12 cellular contexts compared by ENCODE assay signal in the genomic region with DNA sequence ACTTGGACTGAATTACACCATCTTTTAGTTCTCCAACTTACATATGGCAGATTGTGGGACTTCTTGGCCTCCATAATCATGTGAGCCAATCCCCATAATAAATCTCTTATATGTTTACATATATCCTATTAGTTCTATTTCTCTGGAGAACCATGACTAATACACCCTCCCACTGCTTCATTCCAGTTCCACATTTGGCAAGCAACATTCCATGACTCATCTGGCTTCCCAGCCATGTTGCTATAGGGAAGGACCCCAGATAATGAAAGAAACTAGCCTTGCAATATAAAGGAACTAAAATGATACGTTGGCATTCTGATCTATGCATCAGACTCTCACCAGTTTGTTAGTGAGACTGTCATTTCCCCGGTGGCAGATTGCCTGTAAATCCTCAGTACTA. TPM values are rescaled to one million over a fixed set of nuclear protein-coding genes. Genes with fewer than 3 reads are reported as not detected.
DNase-seq lines count a peak whose midpoint lies in the region; ATAC-seq and TF ChIP-seq lines count a peak whose summit lies in the region.
"Had no signal": no experiment of that assay in that cellular context is flagged by ENCODE, and none has a peak within 500 bp of the region (broad histone marks: within the 10 kb centered on the region; RNA-seq: fewer than 3 reads in every experiment).

No MANE protein-coding gene starts in this region.

- DNase-seq in CD14-positive monocyte (ENCODE audit: low spot score), result peak; percentile 65
- peak; percentile 85 for DNase-seq in MG63
- peak; percentile 96 for DNase-seq in choroid plexus epithelial cell (ENCODE audit: low read depth)
- DNase-seq in myocyte (ENCODE audit: low read depth), result peak; percentile 66
- DNase-seq in psoas muscle, result no peak
- DNase-seq in NCI-H524 (lab: John Stamatoyannopoulos, UW), result no peak
- DNase-seq: KBM-7, NCI-H69 had no signal

- no peak for ATAC-seq in HG03354 (IDR thresholded peaks at IDR 0.05; ENCODE audit: poor library complexity, severe bottlenecking, unreplicated experiment)
- no peak for ATAC-seq in psoas muscle
- ATAC-seq in GM21528 (IDR thresholded peaks at IDR 0.05; ENCODE audit: low FRiP score, unreplicated experiment), result no peak

- no peaks in the 10 kb centered on the region for H3K4me1 ChIP-seq in psoas muscle
- H3K4me1 ChIP-seq: esophagus muscularis mucosa, vagina had no signal

- H3K9me3 ChIP-seq in MG63 (peaks cover 2% of the 10 kb centered on the region; the same call in 1 of the 2 replicates), psoas muscle (no peaks in the 10 kb centered on the region)
- H3K9me3 ChIP-seq: esophagus muscularis mucosa, vagina had no signal

- H3K4me1 Mint-ChIP-seq in CD14-positive monocyte, result peaks cover 40% of the 10 kb centered on the region

- no peaks in the 10 kb centered on the region for H3K27me3 ChIP-seq in MG63
- H3K27me3 ChIP-seq in psoas muscle (ENCODE audit: insufficient read depth in 3 of 3, low read length in 2 of 3), result no peaks in the 10 kb centered on the region
- H3K27me3 ChIP-seq: esophagus muscularis mucosa, vagina had no signal

- TF ChIP-seq CTCF in CD14-positive monocyte (IDR thresholded peaks at IDR 0.05) (no peak), choroid plexus epithelial cell (conservative IDR thresholded peaks at IDR 0.05; ENCODE audit: low read depth, low read length) (no peak), psoas muscle (IDR thresholded peaks at IDR 0.05) (no peak)

- H3K36me3 Mint-ChIP-seq in CD14-positive monocyte, result peaks cover 1 to 6% of the 10 kb centered on the region in 2 donors

- no peak overlapping the region for H3K27ac ChIP-seq in psoas muscle
- H3K27ac ChIP-seq: esophagus muscularis mucosa, vagina had no signal

- intact Hi-C loops in CD14-positive monocyte (cut with micrococcal nuclease), result loop anchor here in 1 of 2 donors (5.0 kb wide), 2 partner anchors 40 to 55 kb away; no protein-coding TSS in a partner anchor
- intact Hi-C loops in psoas muscle (cut with DNase I), result no loop called here

- 35 to 69% (median 63%) methylated on average over 2 of the region's 2 CpGs for WGBS in psoas muscle, 3 donors

- no peak overlapping the region for H3K4me3 Mint-ChIP-seq in CD14-positive monocyte

- peaks cover 1 to 4% (median 2%) of the 10 kb centered on the region in 3 donors for H3K27me3 Mint-ChIP-seq in CD14-positive monocyte (ENCODE audit: low read depth in 3 of 3)

- no peak overlapping the region for H3K4me3 ChIP-seq in MG63
- H3K4me3 ChIP-seq in choroid plexus epithelial cell (ENCODE audit: low read depth, low read length), result no peak overlapping the region
- H3K4me3 ChIP-seq in psoas muscle, result no peak overlapping the region
- H3K4me3 ChIP-seq: esophagus muscularis mucosa, vagina had no signal

- peaks cover 0 to 5% (median 4%) of the 10 kb centered on the region in 7 donors for H3K9me3 Mint-ChIP-seq in CD14-positive monocyte

- H3K27ac Mint-ChIP-seq in CD14-positive monocyte, result peak overlapping the region; percentile 41 to 94 (median 83)

- H3K36me3 ChIP-seq in MG63, result no peaks in the 10 kb centered on the region
- H3K36me3 ChIP-seq in psoas muscle (ENCODE audit: insufficient read depth in 1 of 2, low read depth in 1 of 2), result no peaks in the 10 kb centered on the region
- H3K36me3 ChIP-seq: esophagus muscularis mucosa, vagina had no signal

RNA-seq across cellular contexts. Expression of a gene that starts 10.9 kb away (rescaled TPM):
- polyA plus RNA-seq in CD14-positive monocyte, result not detected
- 0.16 TPM in 1 of 2 replicates, not detected in the other for total RNA-seq in MG63 (2014; rRNA removed; shearing (Covaris generic); ENCODE audit: low replicate concordance)
- total RNA-seq in myocyte, result not detected in 2 replicates
- not detected for polyA plus RNA-seq in myocyte (2012)
- total RNA-seq in psoas muscle, result not detected
- polyA plus RNA-seq in psoas muscle, result not detected
- total RNA-seq: esophagus muscularis mucosa, vagina had no signal

RNA-seq across cellular contexts. Expression of a gene that starts 51.2 kb away (rescaled TPM):
- polyA plus RNA-seq in CD14-positive monocyte, result 10 to 100 TPM; 30.9 to 31.2 TPM
- total RNA-seq in MG63 (2014; rRNA removed; shearing (Covaris generic); ENCODE audit: low replicate concordance), result 14.9 and 19.3 TPM in 2 replicates
- total RNA-seq in myocyte, result 52.0 and 98.6 TPM in 2 replicates
- polyA plus RNA-seq in myocyte (2012), result 31.9 TPM
- 10 to 100 TPM; 22.4 to 31.3 (median 26.7) TPM for total RNA-seq in psoas muscle
- 10 to 100 TPM; 11.6 to 19.2 (median 14.4) TPM for polyA plus RNA-seq in psoas muscle

RNA-seq across cellular contexts. Expression of a gene that starts 54.5 kb away (rescaled TPM):
- polyA plus RNA-seq in CD14-positive monocyte, result 10 to 100 TPM; 21.5 to 22.1 TPM
- total RNA-seq in MG63 (2014; rRNA removed; shearing (Covaris generic); ENCODE audit: low replicate concordance), result 13.5 and 17.1 TPM in 2 replicates
- 25.7 and 27.0 TPM in 2 replicates for total RNA-seq in myocyte
- 25.8 TPM for polyA plus RNA-seq in myocyte (2012)
- 1 to 10 TPM; 5.8 to 9.5 (median 8.9) TPM for total RNA-seq in psoas muscle
- 10 to 100 TPM in 1 of 3 donors, 1 to 10 TPM in 2; 4.9 to 10.6 (median 8.0) TPM for polyA plus RNA-seq in psoas muscle

Comparison
In these comparisons a context has a peak if more than half of its experiments do, and no peak if none do; other contexts are left out.
1. DNase-seq: peak in CD14-positive monocyte (single experiment), MG63 (single experiment), choroid plexus epithelial cell (single experiment) and myocyte (single experiment); none in psoas muscle (0 of 2) and NCI-H524 (0 of 2).